In genomic region chr15:51758645-51759044, GRCh38 we compare ENCODE assay signal across 10 cellular contexts. TPM values are rescaled to one million over a fixed set of nuclear protein-coding genes. Genes with fewer than 3 reads are reported as not detected.
DNase-seq lines count a peak whose midpoint lies in the region; ATAC-seq, FAIRE-seq and TF ChIP-seq lines count a peak whose summit lies in the region.
"Had no signal": no experiment of that assay in that cellular context is flagged by ENCODE, and none has a peak within 500 bp of the region (broad histone marks: within the 10 kb centered on the region; RNA-seq: fewer than 3 reads in every experiment).

No MANE protein-coding gene starts in this region.

- H4K20me1 ChIP-seq in astrocyte (ENCODE audit: insufficient read depth, low read length) = peaks cover 8% of the 10 kb centered on the region

- H3K4me1 ChIP-seq in astrocyte (ENCODE audit: insufficient read depth, low read length) = peaks cover 12% of the 10 kb centered on the region
- peaks cover 37% of the 10 kb centered on the region for H3K4me1 ChIP-seq in left ventricle myocardium inferior
- peaks cover 0 to 64% (median 24%) of the 10 kb centered on the region in 6 donors for H3K4me1 ChIP-seq in spleen

- H3K9me3 ChIP-seq in astrocyte (ENCODE audit: insufficient read depth, low read depth, low read length) = no peaks in the 10 kb centered on the region
- H3K9me3 ChIP-seq in left ventricle myocardium inferior (replicated peaks) = no peaks in the 10 kb centered on the region
- H3K9me3 ChIP-seq in spleen = peaks cover 0 to 5% (median 0%) of the 10 kb centered on the region in 8 donors

- CTCF ChIA-PET in activated CD8-positive, alpha-beta T cell treated with anti-CD3 and anti-CD28 coated beads, Interleukin-2, amount 10 ng/mL, durations not matched to agents 7 days and 5 days (lab: Charles Lee) = interaction anchor here (1.3 to 4.3 kb wide), 3 partner anchors 10 to 109 kb away, joined by 4 to 32 read pairs (median 6); no protein-coding TSS in a partner anchor

- no peaks in the 10 kb centered on the region for H3K27me3 ChIP-seq in astrocyte (ENCODE audit: insufficient read depth, low read length)
- H3K27me3 ChIP-seq in left ventricle myocardium inferior (ENCODE audit: low read depth) = no peaks in the 10 kb centered on the region
- no peaks in the 10 kb centered on the region for H3K27me3 ChIP-seq in spleen (replicated peaks in 1 of 7)

- intact Hi-C loops in left ventricle myocardium inferior (cut with micrococcal nuclease) = no loop called here
- intact Hi-C loops in spleen (cut with DNase I; ENCODE audit: low total_unique reads) = no loop called here

- ATAC-seq in activated CD8-positive, alpha-beta T cell treated with anti-CD3 and anti-CD28 coated beads, Interleukin-2, amount 10 ng/mL, durations not matched to agents 7 days and 5 days = no peak
- no peak for ATAC-seq in HG02973 (IDR thresholded peaks at IDR 0.05; ENCODE audit: unreplicated experiment)
- ATAC-seq: activated T-cell treated with anti-CD3 and anti-CD28 coated beads, Interleukin-2, amount 50 U/mL, for 4 hours had no signal

- no peaks in the 10 kb centered on the region for H3K9me3 Mint-ChIP-seq in astrocyte (ENCODE audit: unreplicated experiment)
- H3K9me3 Mint-ChIP-seq in activated CD8-positive, alpha-beta T cell treated with anti-CD3 and anti-CD28 coated beads, Interleukin-2, amount 10 ng/mL, durations not matched to agents 7 days and 5 days (ENCODE audit: insufficient read depth) = no peaks in the 10 kb centered on the region
- H3K9me3 Mint-ChIP-seq: activated T-cell treated with anti-CD3 and anti-CD28 coated beads, Interleukin-2, amount 50 U/mL, for 4 hours had no signal

- TF ChIP-seq CTCF in astrocyte (IDR thresholded peaks at IDR 0.05; ENCODE audit: insufficient read depth, low read depth, low read length) (no peak), left ventricle myocardium inferior (IDR thresholded peaks at IDR 0.05; ENCODE audit: borderline replicate concordance) (no peak), spleen (IDR thresholded peaks at IDR 0.05 in 8 of 11, conservative IDR thresholded peaks at IDR 0.05 in 3 of 11) (no peak)

- H3K27ac ChIP-seq in astrocyte (ENCODE audit: low read depth, low read length) = no peak overlapping the region
- peak overlapping the region; percentile 72 for H3K27ac ChIP-seq in left ventricle myocardium inferior (replicated peaks)
- peak overlapping the region in 6 of 8 donors; percentile 29 to 58 (median 53) for H3K27ac ChIP-seq in spleen

- DNase-seq in LHCN-M2 (ENCODE audit: low read depth) (peak; percentile 74), astrocyte (ENCODE audit: low read depth) (peak; percentile 49), left ventricle myocardium inferior (peak; percentile 71), spleen (no peak), OCI-M2 (lab: John Stamatoyannopoulos, UW; ENCODE audit: unreplicated experiment) (no peak), COLO668 (lab: John Stamatoyannopoulos, UW; ENCODE audit: unreplicated experiment) (no peak)
- no peak for DNase-seq in activated CD8-positive, alpha-beta T cell treated with anti-CD3 and anti-CD28 coated beads, Interleukin-2, amount 10 ng/mL, durations not matched to agents 7 days and 5 days
- DNase-seq: activated T-cell treated with anti-CD3 and anti-CD28 coated beads, Interleukin-2, amount 50 U/mL, for 4 hours; NCI-H1417 treated with DMSO at 0.1 percent for 48 hours had no signal

- no peaks in the 10 kb centered on the region for H3K79me2 ChIP-seq in astrocyte (ENCODE audit: insufficient read depth, low read length)

- 54 to 63% (median 61%) methylated on average over 1 of the region's 1 CpG for WGBS in spleen, 5 donors

- no peak for TF ChIP-seq POLR2A in spleen (IDR thresholded peaks at IDR 0.05)

- H3K27me3 Mint-ChIP-seq in astrocyte (ENCODE audit: low read depth, unreplicated experiment) = peaks cover 4% of the 10 kb centered on the region
- peaks cover under 1% of the 10 kb centered on the region for H3K27me3 Mint-ChIP-seq in activated CD8-positive, alpha-beta T cell treated with anti-CD3 and anti-CD28 coated beads, Interleukin-2, amount 10 ng/mL, durations not matched to agents 7 days and 5 days (ENCODE audit: low read depth)

- H3K27ac Mint-ChIP-seq in astrocyte (ENCODE audit: unreplicated experiment) = no peak overlapping the region
- no peak overlapping the region for H3K27ac Mint-ChIP-seq in activated CD8-positive, alpha-beta T cell treated with anti-CD3 and anti-CD28 coated beads, Interleukin-2, amount 10 ng/mL, durations not matched to agents 7 days and 5 days

- no peak overlapping the region for H3K4me2 ChIP-seq in astrocyte (ENCODE audit: low read length)

- no peak overlapping the region for H2AFZ ChIP-seq in astrocyte (ENCODE audit: low read depth, low read length)

- POLR2A ChIA-PET in activated CD8-positive, alpha-beta T cell treated with anti-CD3 and anti-CD28 coated beads, Interleukin-2, amount 10 ng/mL, durations not matched to agents 7 days and 5 days (lab: Charles Lee) = no interaction called here

- H3K36me3 Mint-ChIP-seq in astrocyte (ENCODE audit: low read depth, unreplicated experiment) = no peaks in the 10 kb centered on the region
- peaks cover 7% of the 10 kb centered on the region for H3K36me3 Mint-ChIP-seq in activated CD8-positive, alpha-beta T cell treated with anti-CD3 and anti-CD28 coated beads, Interleukin-2, amount 10 ng/mL, durations not matched to agents 7 days and 5 days (ENCODE audit: low read depth)

- H3K36me3 ChIP-seq in astrocyte (ENCODE audit: insufficient read depth, low read length) (no peaks in the 10 kb centered on the region), left ventricle myocardium inferior (no peaks in the 10 kb centered on the region), spleen (no peaks in the 10 kb centered on the region)

- no peak overlapping the region for H3K9ac ChIP-seq in astrocyte (ENCODE audit: low read length)

- H3K4me3 Mint-ChIP-seq in astrocyte (ENCODE audit: unreplicated experiment) = no peak overlapping the region
- H3K4me3 Mint-ChIP-seq in activated CD8-positive, alpha-beta T cell treated with anti-CD3 and anti-CD28 coated beads, Interleukin-2, amount 10 ng/mL, durations not matched to agents 7 days and 5 days = no peak overlapping the region
- H3K4me3 Mint-ChIP-seq: activated T-cell treated with anti-CD3 and anti-CD28 coated beads, Interleukin-2, amount 50 U/mL, for 4 hours had no signal

- FAIRE-seq in astrocyte (lab: Jason Lieb, UNC) = no peak

- no peak overlapping the region for H3K4me3 ChIP-seq in astrocyte (ENCODE audit: insufficient read depth, low read depth, low read length)
- H3K4me3 ChIP-seq in left ventricle myocardium inferior = no peak overlapping the region
- no peak overlapping the region for H3K4me3 ChIP-seq in spleen

- peaks cover 4% of the 10 kb centered on the region for H3K4me1 Mint-ChIP-seq in astrocyte (ENCODE audit: low read depth, unreplicated experiment)
- peaks cover 27% of the 10 kb centered on the region for H3K4me1 Mint-ChIP-seq in activated CD8-positive, alpha-beta T cell treated with anti-CD3 and anti-CD28 coated beads, Interleukin-2, amount 10 ng/mL, durations not matched to agents 7 days and 5 days (ENCODE audit: low read depth)

RNA-seq across cellular contexts. Expression of gene TMOD2, which starts 7.2 kb away (rescaled TPM):
- total RNA-seq in LHCN-M2 (2014; rRNA removed) (5.0 and 5.8 TPM in 2 replicates), astrocyte (7.1 and 8.4 TPM in 2 replicates), left ventricle myocardium inferior (5.1 TPM), spleen (10 to 100 TPM in 6 of 7 donors, 1 to 10 TPM in 1; 9.0 to 21.1 (median 15.9) TPM)
- polyA plus RNA-seq in LHCN-M2 (2012) = 1.5 TPM
- polyA plus RNA-seq in spleen = 1 to 10 TPM; 1.3 to 2.6 (median 1.6) TPM
- total RNA-seq in activated CD8-positive, alpha-beta T cell treated with anti-CD3 and anti-CD28 coated beads, Interleukin-2, amount 10 ng/mL, durations not matched to agents 7 days and 5 days = 10 to 100 TPM; 12.0 to 12.5 TPM

RNA-seq across cellular contexts. Expression of gene LYSMD2, which starts 21.2 kb away (rescaled TPM):
- total RNA-seq in LHCN-M2 (2014; rRNA removed) (4.2 and 4.7 TPM in 2 replicates), astrocyte (3.4 and 4.9 TPM in 2 replicates), left ventricle myocardium inferior (4.2 TPM), spleen (10 to 100 TPM; 18.1 to 41.7 (median 24.2) TPM)
- 2.0 TPM for polyA plus RNA-seq in LHCN-M2 (2012)
- 10 to 100 TPM; 32.7 to 39.0 (median 35.5) TPM for polyA plus RNA-seq in spleen
- 10 to 100 TPM; 20.6 to 21.9 TPM for total RNA-seq in activated CD8-positive, alpha-beta T cell treated with anti-CD3 and anti-CD28 coated beads, Interleukin-2, amount 10 ng/mL, durations not matched to agents 7 days and 5 days

Comparison
In these comparisons a context has a peak if more than half of its experiments do, and no peak if none do; other contexts are left out.
1. DNase-seq: peak in LHCN-M2 (single experiment), astrocyte (single experiment) and left ventricle myocardium inferior (single experiment); none in spleen (single experiment), activated CD8-positive, alpha-beta T cell treated with anti-CD3 and anti-CD28 coated beads, Interleukin-2, amount 10 ng/mL, durations not matched to agents 7 days and 5 days (single experiment), OCI-M2 (single experiment) and COLO668 (single experiment).